In the genomic region with DNA sequence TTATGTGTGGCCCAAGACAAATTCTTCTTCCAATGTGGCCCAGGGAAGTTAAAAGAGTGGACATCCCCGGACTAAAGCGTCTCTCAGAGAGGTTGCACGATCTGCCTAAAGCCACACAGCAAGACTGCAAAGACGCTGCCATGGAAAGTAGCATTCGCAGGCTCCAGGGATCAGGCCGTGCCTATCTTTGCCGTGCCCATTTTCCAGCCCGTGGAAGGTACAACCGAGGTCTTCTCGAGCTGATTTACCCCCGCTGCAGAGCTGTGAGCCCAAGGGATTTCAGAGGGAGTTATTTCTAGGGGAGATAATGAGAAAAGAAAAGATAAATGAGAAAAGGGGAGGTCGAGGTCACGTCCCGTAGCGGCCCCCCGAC, we compare ENCODE assay signal across 8 cellular contexts. TPM values are rescaled to one million over a fixed set of nuclear protein-coding genes. Genes with fewer than 3 reads are reported as not detected.
DNase-seq lines count a peak whose midpoint lies in the region; ATAC-seq and TF ChIP-seq lines count a peak whose summit lies in the region.

No MANE protein-coding gene starts in this region.

- DNase-seq in left ventricle myocardium inferior, result no peak
- no peak for DNase-seq in left ventricle myocardium superior
- DNase-seq in breast epithelium (ENCODE audit: low spot score in 2 of 2), result no peak
- DNase-seq in vagina (ENCODE audit: extremely low spot score in 2 of 2), result no peak
- DNase-seq in germinal center (ENCODE audit: low spot score), result no peak
- DNase-seq in kidney tubule cell (ENCODE audit: low spot score), result no peak

- intact Hi-C loops in left ventricle myocardium inferior (cut with micrococcal nuclease) (no loop called here), left ventricle myocardium superior (cut with micrococcal nuclease) (loop anchor here (5.0 kb wide), 1 partner anchor 65 kb away; no protein-coding TSS in a partner anchor), breast epithelium (cut with DNase I; ENCODE audit: low total_unique reads) (no loop called here), vagina (cut with DNase I) (no loop called here)

- H3K4me3 ChIP-seq in left ventricle myocardium inferior (peak overlapping the region; percentile 71), breast epithelium (peak overlapping the region; percentile 52 to 83 (median 69)), mononuclear cell (ENCODE audit: low read length) (peak overlapping the region; percentile 27), vagina (peak overlapping the region; percentile 53 to 60)

- peaks cover 39% of the 10 kb centered on the region for H3K4me1 ChIP-seq in left ventricle myocardium inferior
- peaks cover 4 to 5% of the 10 kb centered on the region in 2 donors for H3K4me1 ChIP-seq in breast epithelium
- peaks cover 17% of the 10 kb centered on the region for H3K4me1 ChIP-seq in mononuclear cell (ENCODE audit: insufficient read depth, low read length)
- H3K4me1 ChIP-seq in vagina, result peaks cover 27% of the 10 kb centered on the region

- H3K9me3 ChIP-seq in left ventricle myocardium inferior (replicated peaks), result no peaks in the 10 kb centered on the region
- H3K9me3 ChIP-seq in breast epithelium, result no peaks in the 10 kb centered on the region
- H3K9me3 ChIP-seq in mononuclear cell (ENCODE audit: low read depth, low read length), result no peaks in the 10 kb centered on the region
- H3K9me3 ChIP-seq in vagina, result no peaks in the 10 kb centered on the region

- TF ChIP-seq POLR2A in breast epithelium (IDR thresholded peaks at IDR 0.05), result no peak
- no peak for TF ChIP-seq POLR2A in vagina (IDR thresholded peaks at IDR 0.05)

- H3K27ac ChIP-seq in left ventricle myocardium inferior (replicated peaks) (peak overlapping the region; percentile 66), breast epithelium (peak overlapping the region; percentile 29 to 36), vagina (peak overlapping the region; percentile 77)

- no peaks in the 10 kb centered on the region for H3K36me3 ChIP-seq in left ventricle myocardium inferior
- no peaks in the 10 kb centered on the region for H3K36me3 ChIP-seq in breast epithelium
- no peaks in the 10 kb centered on the region for H3K36me3 ChIP-seq in vagina

- no peak for ATAC-seq in left ventricle myocardium superior
- ATAC-seq in HG02970 (IDR thresholded peaks at IDR 0.05; ENCODE audit: low FRiP score, unreplicated experiment), result no peak

- H3K27me3 ChIP-seq in left ventricle myocardium inferior (ENCODE audit: low read depth), result no peaks in the 10 kb centered on the region
- H3K27me3 ChIP-seq in breast epithelium, result no peaks in the 10 kb centered on the region
- H3K27me3 ChIP-seq in mononuclear cell (ENCODE audit: insufficient read depth, low read length), result no peaks in the 10 kb centered on the region
- no peaks in the 10 kb centered on the region for H3K27me3 ChIP-seq in vagina

- TF ChIP-seq CTCF in left ventricle myocardium inferior (IDR thresholded peaks at IDR 0.05; ENCODE audit: borderline replicate concordance), result no peak
- TF ChIP-seq CTCF in breast epithelium (IDR thresholded peaks at IDR 0.05), result no peak
- no peak for TF ChIP-seq CTCF in vagina (IDR thresholded peaks at IDR 0.05)

RNA-seq across cellular contexts. Expression of gene NYAP1, which starts 1.0 kb away (rescaled TPM):
- total RNA-seq in left ventricle myocardium inferior (0.38 TPM), left ventricle myocardium superior (0.32 TPM), breast epithelium (under 1 TPM; 0.48 to 0.66 (median 0.59) TPM), mononuclear cell (0.10 TPM), vagina (3.9 TPM)

RNA-seq across cellular contexts. Expression of gene TSC22D4, which starts 3.7 kb away (rescaled TPM):
- total RNA-seq in left ventricle myocardium inferior, result 47.5 TPM
- total RNA-seq in left ventricle myocardium superior, result 51.1 TPM
- total RNA-seq in breast epithelium, result 10 to 100 TPM; 17.0 to 23.7 (median 19.7) TPM
- total RNA-seq in mononuclear cell, result 39.8 TPM
- 34.6 TPM for total RNA-seq in vagina

RNA-seq across cellular contexts. Expression of gene SPACDR, which starts 18.7 kb away (rescaled TPM):
- total RNA-seq in left ventricle myocardium inferior, result 0.88 TPM
- total RNA-seq in left ventricle myocardium superior, result 0.32 TPM
- total RNA-seq in breast epithelium, result not detected
- 0.73 TPM for total RNA-seq in mononuclear cell
- total RNA-seq in vagina, result not detected

RNA-seq across cellular contexts. Expression of gene PPP1R35, which starts 46.4 kb away (rescaled TPM):
- total RNA-seq in left ventricle myocardium inferior, result 10.8 TPM
- 10.3 TPM for total RNA-seq in left ventricle myocardium superior
- total RNA-seq in breast epithelium, result 10 to 100 TPM; 14.1 to 42.6 (median 32.6) TPM
- 12.6 TPM for total RNA-seq in mononuclear cell
- 24.6 TPM for total RNA-seq in vagina

RNA-seq across cellular contexts. Expression of gene MEPCE, which starts 53.1 kb away (rescaled TPM):
- total RNA-seq in left ventricle myocardium inferior, result 23.6 TPM
- 25.8 TPM for total RNA-seq in left ventricle myocardium superior
- total RNA-seq in breast epithelium, result 10 to 100 TPM; 26.5 to 41.4 (median 40.6) TPM
- total RNA-seq in mononuclear cell, result 36.7 TPM
- 38.3 TPM for total RNA-seq in vagina
